Comparison of ENCODE assay signal across 1 cellular context in genomic region chr20:62572980-62573379, GRCh38.
TF ChIP-seq lines count a peak whose summit lies in the region.

No MANE protein-coding gene starts in this region.

TF ChIP-seq in A549, 52 proteins besides CTCF, POLR2A, EP300 and RAD21:
- TF ChIP-seq REST (IDR thresholded peaks at IDR 0.05) (peak; percentile 44; the same call in 1 of the 2 replicates), MAZ (IDR thresholded peaks at IDR 0.05; ENCODE audit: borderline replicate concordance, low read depth, low read length) (no peak), ATOH8 (CRISPR knock-in tag; IDR thresholded peaks at IDR 0.05; ENCODE audit: low read depth) (no peak)
